ENCODE assay signal across 8 cellular contexts in the genomic region with DNA sequence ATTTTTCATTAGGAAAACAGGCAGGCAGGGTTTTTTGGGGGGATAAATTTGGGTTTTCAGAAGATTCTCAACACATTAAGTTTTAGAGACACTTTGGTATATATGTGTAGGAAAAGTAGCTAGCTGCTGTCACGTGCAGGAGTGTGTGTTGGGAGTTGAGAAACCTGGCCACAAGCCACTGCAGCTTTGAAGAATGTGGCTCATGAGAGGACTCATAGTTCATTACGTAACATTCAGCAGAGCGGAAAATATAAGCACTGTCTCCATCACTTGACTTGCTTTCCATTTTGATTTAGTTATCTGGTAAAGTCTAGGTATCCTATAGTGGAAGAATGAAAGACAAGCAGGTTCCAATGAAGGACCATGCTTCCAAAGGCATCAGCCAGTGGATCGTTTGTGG. TPM values are rescaled to one million over a fixed set of nuclear protein-coding genes. Genes with fewer than 3 reads are reported as not detected.
DNase-seq lines count a peak whose midpoint lies in the region; ATAC-seq and TF ChIP-seq lines count a peak whose summit lies in the region.

No MANE protein-coding gene starts in this region.

- no peak overlapping the region for H3K4me3 Mint-ChIP-seq in CD8-positive, alpha-beta T cell
- H3K4me3 Mint-ChIP-seq in activated T-cell treated with anti-CD3 and anti-CD28 coated beads, Interleukin-2, amount 50 U/mL, for 72 hours: peak overlapping the region in 1 of 2 donors; percentile 49
- H3K4me3 Mint-ChIP-seq in type B pancreatic cell: no peak overlapping the region
- no peak overlapping the region for H3K4me3 Mint-ChIP-seq in T-helper 2 cell treated with Interferon-gamma antibody and Interleukin-4, amounts not matched to agents 5 μg/mL and 100 μg/mL, for 36 hours

- no peak overlapping the region for H3K4me3 ChIP-seq in CD8-positive, alpha-beta T cell (ENCODE audit: low read depth, low read length)
- no peak overlapping the region for H3K4me3 ChIP-seq in left ventricle myocardium inferior

- no peaks in the 10 kb centered on the region for H3K27me3 ChIP-seq in CD8-positive, alpha-beta T cell (ENCODE audit: insufficient read depth, low read length)
- no peaks in the 10 kb centered on the region for H3K27me3 ChIP-seq in left ventricle myocardium inferior (ENCODE audit: low read depth)

- H3K9me3 ChIP-seq in CD8-positive, alpha-beta T cell (ENCODE audit: low read length): no peaks in the 10 kb centered on the region
- H3K9me3 ChIP-seq in left ventricle myocardium inferior (replicated peaks): no peaks in the 10 kb centered on the region

- peaks cover 7% of the 10 kb centered on the region for H3K4me1 ChIP-seq in CD8-positive, alpha-beta T cell (ENCODE audit: insufficient read depth, low read length)
- H3K4me1 ChIP-seq in left ventricle myocardium inferior: peaks cover 99% of the 10 kb centered on the region

- peak overlapping the region; percentile 49 for H3K27ac Mint-ChIP-seq in CD8-positive, alpha-beta T cell
- H3K27ac Mint-ChIP-seq in activated T-cell treated with anti-CD3 and anti-CD28 coated beads, Interleukin-2, amount 50 U/mL, for 72 hours: peak overlapping the region; percentile 52
- H3K27ac Mint-ChIP-seq in type B pancreatic cell: no peak overlapping the region
- no peak overlapping the region for H3K27ac Mint-ChIP-seq in T-helper 2 cell treated with Interferon-gamma antibody and Interleukin-4, amounts not matched to agents 5 μg/mL and 100 μg/mL, for 36 hours

- peak in 5 of 7 experiments; percentile 1 to 60 (median 30) for DNase-seq in CD8-positive, alpha-beta T cell
- DNase-seq in HK-2 (ENCODE audit: unreplicated experiment): peak; percentile 43
- peak; percentile 31 to 42 for DNase-seq in activated T-cell treated with anti-CD3 and anti-CD28 coated beads, Interleukin-2, amount 50 U/mL, for 72 hours
- DNase-seq in left ventricle myocardium inferior: peak; percentile 72
- DNase-seq in stimulated activated CD4-positive, alpha-beta T cell treated with anti-CD3 and anti-CD28 coated beads, Interleukin-2, amount 100 ng/mL, for 4 hours (ENCODE audit: low read depth): peak; percentile 28
- no peak for DNase-seq in type B pancreatic cell (ENCODE audit: extremely low spot score, unreplicated experiment)
- no peak for DNase-seq in T-helper 2 cell treated with Interferon-gamma antibody and Interleukin-4, amounts not matched to agents 5 μg/mL and 100 μg/mL, for 36 hours (ENCODE audit: low spot score)
- no peak for DNase-seq in NCI-H1105 (lab: John Stamatoyannopoulos, UW)

- H3K9me3 Mint-ChIP-seq in CD8-positive, alpha-beta T cell: no peaks in the 10 kb centered on the region
- no peaks in the 10 kb centered on the region for H3K9me3 Mint-ChIP-seq in activated T-cell treated with anti-CD3 and anti-CD28 coated beads, Interleukin-2, amount 50 U/mL, for 72 hours
- no peaks in the 10 kb centered on the region for H3K9me3 Mint-ChIP-seq in type B pancreatic cell
- H3K9me3 Mint-ChIP-seq in T-helper 2 cell treated with Interferon-gamma antibody and Interleukin-4, amounts not matched to agents 5 μg/mL and 100 μg/mL, for 36 hours: no peaks in the 10 kb centered on the region

- intact Hi-C loops in CD8-positive, alpha-beta T cell (cut with DNase I, micrococcal nuclease): no loop called here
- intact Hi-C loops in left ventricle myocardium inferior (cut with micrococcal nuclease): loop anchor here (10.0 kb wide), 1 partner anchor 389 kb away; no protein-coding TSS in a partner anchor

- peaks cover 37% of the 10 kb centered on the region for H3K4me1 Mint-ChIP-seq in CD8-positive, alpha-beta T cell (ENCODE audit: low read depth)
- peaks cover 36% of the 10 kb centered on the region for H3K4me1 Mint-ChIP-seq in activated T-cell treated with anti-CD3 and anti-CD28 coated beads, Interleukin-2, amount 50 U/mL, for 72 hours (ENCODE audit: low read depth)
- peaks cover 49% of the 10 kb centered on the region for H3K4me1 Mint-ChIP-seq in type B pancreatic cell (ENCODE audit: unreplicated experiment)
- peaks cover 15% of the 10 kb centered on the region for H3K4me1 Mint-ChIP-seq in T-helper 2 cell treated with Interferon-gamma antibody and Interleukin-4, amounts not matched to agents 5 μg/mL and 100 μg/mL, for 36 hours (ENCODE audit: low read depth)

- no peaks in the 10 kb centered on the region for H3K36me3 ChIP-seq in CD8-positive, alpha-beta T cell (ENCODE audit: insufficient read depth, low read length)
- H3K36me3 ChIP-seq in left ventricle myocardium inferior: no peaks in the 10 kb centered on the region

- TF ChIP-seq CTCF in CD8-positive, alpha-beta T cell (IDR thresholded peaks at IDR 0.05): no peak
- no peak for TF ChIP-seq CTCF in left ventricle myocardium inferior (IDR thresholded peaks at IDR 0.05; ENCODE audit: borderline replicate concordance)
- TF ChIP-seq CTCF in type B pancreatic cell (conservative IDR thresholded peaks at IDR 0.05): no peak

- ATAC-seq in CD8-positive, alpha-beta T cell: peak; percentile 66
- ATAC-seq in activated T-cell treated with anti-CD3 and anti-CD28 coated beads, Interleukin-2, amount 50 U/mL, for 72 hours (replicated peaks in 1 of 2): peak; percentile 66 to 76

- POLR2A ChIA-PET in CD8-positive, alpha-beta T cell (lab: Charles Lee): interaction anchor here (1.4 kb wide), 1 partner anchor 10 kb away, joined by 3 read pairs; no protein-coding TSS in a partner anchor

- no peak overlapping the region for H3K27ac ChIP-seq in CD8-positive, alpha-beta T cell (ENCODE audit: low read depth, low read length)
- H3K27ac ChIP-seq in left ventricle myocardium inferior (replicated peaks): peak overlapping the region; percentile 92

- H3K27me3 Mint-ChIP-seq in CD8-positive, alpha-beta T cell (ENCODE audit: low read depth): no peaks in the 10 kb centered on the region
- H3K27me3 Mint-ChIP-seq in activated T-cell treated with anti-CD3 and anti-CD28 coated beads, Interleukin-2, amount 50 U/mL, for 72 hours (ENCODE audit: low read depth): peaks cover 11% of the 10 kb centered on the region
- no peaks in the 10 kb centered on the region for H3K27me3 Mint-ChIP-seq in type B pancreatic cell
- peaks cover 65% of the 10 kb centered on the region for H3K27me3 Mint-ChIP-seq in T-helper 2 cell treated with Interferon-gamma antibody and Interleukin-4, amounts not matched to agents 5 μg/mL and 100 μg/mL, for 36 hours (ENCODE audit: low read depth)

- CTCF ChIA-PET in CD8-positive, alpha-beta T cell (lab: Charles Lee): interaction anchor here (0.9 to 1.7 kb wide), 4 partner anchors 23 to 296 kb away, joined by 3 to 6 read pairs (median 4); no protein-coding TSS in a partner anchor

- no peaks in the 10 kb centered on the region for H3K36me3 Mint-ChIP-seq in CD8-positive, alpha-beta T cell
- H3K36me3 Mint-ChIP-seq in activated T-cell treated with anti-CD3 and anti-CD28 coated beads, Interleukin-2, amount 50 U/mL, for 72 hours (ENCODE audit: insufficient read depth in 2 of 2): no peaks in the 10 kb centered on the region
- no peaks in the 10 kb centered on the region for H3K36me3 Mint-ChIP-seq in type B pancreatic cell
- no peaks in the 10 kb centered on the region for H3K36me3 Mint-ChIP-seq in T-helper 2 cell treated with Interferon-gamma antibody and Interleukin-4, amounts not matched to agents 5 μg/mL and 100 μg/mL, for 36 hours (ENCODE audit: low read depth)

RNA-seq across cellular contexts. Expression of gene SMNDC1, which starts 31.2 kb away (rescaled TPM):
- total RNA-seq in CD8-positive, alpha-beta T cell: 10 to 100 TPM; 43.3 to 44.8 TPM
- 10 to 100 TPM; 49.2 to 54.6 TPM for total RNA-seq in activated T-cell treated with anti-CD3 and anti-CD28 coated beads, Interleukin-2, amount 50 U/mL, for 72 hours
- total RNA-seq in left ventricle myocardium inferior (24.1 TPM), type B pancreatic cell (ENCODE audit: low replicate concordance) (35.4 TPM in 2 replicates)

Comparison
In these comparisons a context has a peak if more than half of its experiments do, and no peak if none do; other contexts are left out.
1. DNase-seq: peak in CD8-positive, alpha-beta T cell (5 of 7), HK-2 (single experiment), activated T-cell treated with anti-CD3 and anti-CD28 coated beads, Interleukin-2, amount 50 U/mL, for 72 hours (2 of 2), left ventricle myocardium inferior (single experiment) and stimulated activated CD4-positive, alpha-beta T cell treated with anti-CD3 and anti-CD28 coated beads, Interleukin-2, amount 100 ng/mL, for 4 hours (single experiment); none in type B pancreatic cell (single experiment), T-helper 2 cell treated with Interferon-gamma antibody and Interleukin-4, amounts not matched to agents 5 μg/mL and 100 μg/mL, for 36 hours (single experiment) and NCI-H1105 (single experiment).
2. H3K27ac Mint-ChIP-seq: peak in CD8-positive, alpha-beta T cell (single experiment) and activated T-cell treated with anti-CD3 and anti-CD28 coated beads, Interleukin-2, amount 50 U/mL, for 72 hours (single experiment); none in type B pancreatic cell (single experiment) and T-helper 2 cell treated with Interferon-gamma antibody and Interleukin-4, amounts not matched to agents 5 μg/mL and 100 μg/mL, for 36 hours (single experiment).